ENCODE assay signal across 14 cellular contexts in genomic region chr3:103218793-103219192, GRCh38.
DNase-seq lines count a peak whose midpoint lies in the region; ATAC-seq, FAIRE-seq and TF ChIP-seq lines count a peak whose summit lies in the region.
"Had no signal": no experiment of that assay in that cellular context is flagged by ENCODE, and none has a peak within 500 bp of the region (broad histone marks: within the 10 kb centered on the region; RNA-seq: fewer than 3 reads in every experiment).

No MANE protein-coding gene starts in this region.

- H3K9me2 ChIP-seq in MM.1S (replicated peaks; ENCODE audit: insufficient read depth, low read length) = no peaks in the 10 kb centered on the region

- intact Hi-C loops in esophagus muscularis mucosa (cut with DNase I) = no loop called here
- intact Hi-C loops in sigmoid colon (cut with DNase I) = no loop called here

- no peak overlapping the region for H3K4me2 ChIP-seq in MM.1S (ENCODE audit: low read depth, low read length)

- WGBS in esophagus muscularis mucosa = 91% methylated on average over 1 of the region's 1 CpG
- WGBS in sigmoid colon, 2 donors = 93 to 98% methylated on average over 1 of the region's 1 CpG

- no peak overlapping the region for H3K9ac ChIP-seq in MM.1S (ENCODE audit: low read length)

- TF ChIP-seq CTCF in GM10266 (IDR thresholded peaks at IDR 0.05; ENCODE audit: control insufficient read depth, insufficient read depth, low read depth, missing control alignments) = no peak
- TF ChIP-seq CTCF in MM.1S (IDR thresholded peaks at IDR 0.05; ENCODE audit: low read length) = no peak
- no peak for TF ChIP-seq CTCF in esophagus muscularis mucosa (IDR thresholded peaks at IDR 0.05)
- TF ChIP-seq CTCF in sigmoid colon (IDR thresholded peaks at IDR 0.05) = no peak

- ATAC-seq in GM19467 (IDR thresholded peaks at IDR 0.05; ENCODE audit: unreplicated experiment) (peak; percentile 3), HG03039 (IDR thresholded peaks at IDR 0.05; ENCODE audit: unreplicated experiment) (peak; percentile 22)

- FAIRE-seq in RCC 7860 (lab: Jason Lieb, UNC) = no peak
- FAIRE-seq: kidney had no signal

- TF ChIP-seq EP300 in esophagus muscularis mucosa (IDR thresholded peaks at IDR 0.05) = no peak
- TF ChIP-seq EP300 in sigmoid colon (IDR thresholded peaks at IDR 0.05) = no peak

- H3K36me3 ChIP-seq in MM.1S (replicated peaks; ENCODE audit: insufficient read depth, low read length) = no peaks in the 10 kb centered on the region
- H3K36me3 ChIP-seq in esophagus muscularis mucosa = no peaks in the 10 kb centered on the region
- H3K36me3 ChIP-seq in sigmoid colon = no peaks in the 10 kb centered on the region

- H3K4me1 ChIP-seq in MM.1S (ENCODE audit: low read length) (0 out of 2 replicates have a peak, but pooled peaks cover 4% of the 10 kb centered on the region), esophagus muscularis mucosa (no peaks in the 10 kb centered on the region), sigmoid colon (no peaks in the 10 kb centered on the region)

- H3K9me3 ChIP-seq in MM.1S (replicated peaks; ENCODE audit: insufficient read depth, low read length) (no peaks in the 10 kb centered on the region), esophagus muscularis mucosa (no peaks in the 10 kb centered on the region), sigmoid colon (no peaks in the 10 kb centered on the region)

- H4K20me1 ChIP-seq in MM.1S (ENCODE audit: insufficient read depth, low read length) = no peaks in the 10 kb centered on the region

- H3K79me2 ChIP-seq in MM.1S (ENCODE audit: low read length) = no peaks in the 10 kb centered on the region

- no peak overlapping the region for H3K4me3 ChIP-seq in MM.1S (ENCODE audit: low read length)
- H3K4me3 ChIP-seq in esophagus muscularis mucosa = no peak overlapping the region
- H3K4me3 ChIP-seq in sigmoid colon = no peak overlapping the region

- H3K27me3 ChIP-seq in MM.1S (replicated peaks; ENCODE audit: insufficient read depth, low read length) = no peaks in the 10 kb centered on the region
- H3K27me3 ChIP-seq in esophagus muscularis mucosa = no peaks in the 10 kb centered on the region
- H3K27me3 ChIP-seq in sigmoid colon = no peaks in the 10 kb centered on the region

- H2AFZ ChIP-seq in MM.1S (ENCODE audit: low read length) = no peak overlapping the region

- no peaks in the 10 kb centered on the region for H3F3A ChIP-seq in MM.1S (ENCODE audit: insufficient read depth, low read length)

- H3K27ac ChIP-seq in MM.1S (ENCODE audit: low read length) (no peak overlapping the region), esophagus muscularis mucosa (replicated peaks in 1 of 4) (no peak overlapping the region), sigmoid colon (no peak overlapping the region)

- TF ChIP-seq POLR2A in esophagus muscularis mucosa (IDR thresholded peaks at IDR 0.05; ENCODE audit: low read depth) = no peak
- no peak for TF ChIP-seq POLR2A in sigmoid colon (IDR thresholded peaks at IDR 0.05)

- DNase-seq in GM10266 (ENCODE audit: extremely low spot score) (peak; percentile 28), RCC 7860 (ENCODE audit: low spot score) (peak; percentile 26), MM.1S (no peak), hypothalamus (lab: John Stamatoyannopoulos, UW) (no peak), esophagus muscularis mucosa (ENCODE audit: extremely low spot score) (no peak), sigmoid colon (no peak)
- DNase-seq: activated CD4-positive, CD25-positive, alpha-beta regulatory T cell; DMS 273 treated with DMSO at 0.1 percent for 48 hours; effector CD4-positive, alpha-beta T cell; kidney; NCI-H2107; stimulated activated CD4-positive, alpha-beta T cell treated with anti-CD3 and anti-CD28 coated beads, Interleukin-1b, Interleukin-23, amount 100 ng/mL, for 48 hours had no signal

Comparison
In these comparisons a context has a peak if more than half of its experiments do, and no peak if none do; other contexts are left out.
1. DNase-seq: peak in GM10266 (single experiment) and RCC 7860 (single experiment); none in MM.1S (single experiment), hypothalamus (0 of 51), esophagus muscularis mucosa (single experiment) and sigmoid colon (single experiment).